8 cellular contexts compared by ENCODE assay signal in genomic region chr16:28193530-28194423, GRCh38. TPM values are rescaled to one million over a fixed set of nuclear protein-coding genes. Genes with fewer than 3 reads are reported as not detected.
DNase-seq lines count a peak whose midpoint lies in the region; ATAC-seq and TF ChIP-seq lines count a peak whose summit lies in the region.

No MANE protein-coding gene starts in this region.

- no peak overlapping the region for H3K4me3 ChIP-seq in left lung

- H3K36me3 ChIP-seq in left lung = peaks cover 0 to 18% of the 10 kb centered on the region in 2 donors

- H3K9me3 ChIP-seq in left lung = no peaks in the 10 kb centered on the region

- no peaks in the 10 kb centered on the region for H3K27me3 ChIP-seq in left lung

- ATAC-seq in GM19328 (IDR thresholded peaks at IDR 0.05; ENCODE audit: unreplicated experiment) (peak; percentile 28), left lung (peak; percentile 15), HG02623 (IDR thresholded peaks at IDR 0.05; ENCODE audit: unreplicated experiment) (no peak)

- peak; percentile 86 for DNase-seq in AG08395 (ENCODE audit: low spot score)
- DNase-seq in HS-27A (ENCODE audit: low read depth) = peak; percentile 92
- peak; percentile 20 for DNase-seq in activated naive CD4-positive, alpha-beta T cell treated with anti-CD3 and anti-CD28 coated beads, Interleukin-2, amount 50 U/mL, for 16 hours
- no peak for DNase-seq in left lung
- no peak for DNase-seq in GM10248 (ENCODE audit: extremely low spot score)
- DNase-seq in NCI-H2227 (lab: John Stamatoyannopoulos, UW; ENCODE audit: unreplicated experiment) = no peak

- no peak for TF ChIP-seq CTCF in left lung (IDR thresholded peaks at IDR 0.05)
- TF ChIP-seq CTCF in GM10248 (IDR thresholded peaks at IDR 0.05; ENCODE audit: control extremely low read depth, extremely low read depth, low read depth, missing control alignments) = no peak

- H3K27ac ChIP-seq in left lung = peak overlapping the region in 1 of 2 donors; percentile 47

- POLR2A ChIA-PET in GM10248 (lab: Yijun Ruan, JAX) = interaction anchor here (0.6 kb wide), 1 partner anchor 39 kb away, joined by 7 read pairs; no protein-coding TSS in a partner anchor

- CTCF ChIA-PET in GM10248 (lab: Yijun Ruan, JAX) = interaction anchor here (0.8 to 4.0 kb wide), 9 partner anchors 9 to 30 kb away, joined by 3 to 46 read pairs (median 5); no protein-coding TSS in a partner anchor

- intact Hi-C loops in left lung (cut with DNase I) = no loop called here

- peaks cover 11 to 66% of the 10 kb centered on the region in 2 donors for H3K4me1 ChIP-seq in left lung

RNA-seq across cellular contexts. Expression of gene XPO6, which starts 18.0 kb away (rescaled TPM):
- total RNA-seq in left lung = 100 to 1,000 TPM in 1 of 2 donors, 10 to 100 TPM in 1; 87.3 to 155 TPM

Comparison
In these comparisons a context has a peak if more than half of its experiments do, and no peak if none do; other contexts are left out.
1. DNase-seq: peak in AG08395 (single experiment), HS-27A (single experiment) and activated naive CD4-positive, alpha-beta T cell treated with anti-CD3 and anti-CD28 coated beads, Interleukin-2, amount 50 U/mL, for 16 hours (single experiment); none in left lung (0 of 2), GM10248 (single experiment) and NCI-H2227 (single experiment).